Comparison of ENCODE assay signal across 8 cellular contexts in genomic region chr17:48351916-48352332, GRCh38.
DNase-seq lines count a peak whose midpoint lies in the region; ATAC-seq, FAIRE-seq and TF ChIP-seq lines count a peak whose summit lies in the region.

No MANE protein-coding gene starts in this region.

- H3K9me3 Mint-ChIP-seq in activated CD8-positive, alpha-beta T cell treated with anti-CD3 and anti-CD28 coated beads, Interleukin-2, amount 10 ng/mL, durations not matched to agents 7 days and 5 days (ENCODE audit: insufficient read depth), result no peaks in the 10 kb centered on the region

- H3K4me1 Mint-ChIP-seq in activated CD8-positive, alpha-beta T cell treated with anti-CD3 and anti-CD28 coated beads, Interleukin-2, amount 10 ng/mL, durations not matched to agents 7 days and 5 days (ENCODE audit: low read depth), result peaks cover 14% of the 10 kb centered on the region

- no peaks in the 10 kb centered on the region for H3K36me3 ChIP-seq in vagina

- H3K4me3 ChIP-seq in vagina, result no peak overlapping the region

- POLR2A ChIA-PET in activated CD8-positive, alpha-beta T cell treated with anti-CD3 and anti-CD28 coated beads, Interleukin-2, amount 10 ng/mL, durations not matched to agents 7 days and 5 days (lab: Charles Lee), result interaction anchor here (0.6 kb wide), 1 partner anchor 141 kb away, joined by 3 read pairs; no protein-coding TSS in a partner anchor

- peaks cover 12% of the 10 kb centered on the region for H3K36me3 Mint-ChIP-seq in activated CD8-positive, alpha-beta T cell treated with anti-CD3 and anti-CD28 coated beads, Interleukin-2, amount 10 ng/mL, durations not matched to agents 7 days and 5 days (ENCODE audit: low read depth)

- no peaks in the 10 kb centered on the region for H3K4me1 ChIP-seq in vagina

- peak; percentile 70 for FAIRE-seq in islet of Langerhans (lab: Jason Lieb, UNC)

- TF ChIP-seq CTCF in vagina (IDR thresholded peaks at IDR 0.05), result peak; percentile 5 to 59 (median 30)

- intact Hi-C loops in vagina (cut with DNase I), result no loop called here
- intact Hi-C loops in Right ventricle myocardium superior (cut with DNase I), result no loop called here

- DNase-seq in ELF-1 (ENCODE audit: low read depth, low spot score) (peak; percentile 13), LHCN-M2 (ENCODE audit: low read depth) (peak; percentile 64), vagina (ENCODE audit: extremely low spot score in 2 of 2) (no peak), NCI-H128 (lab: John Stamatoyannopoulos, UW; ENCODE audit: unreplicated experiment) (no peak), GF-D8 (lab: John Stamatoyannopoulos, UW) (no peak), Right ventricle myocardium superior (no peak)
- DNase-seq in activated CD8-positive, alpha-beta T cell treated with anti-CD3 and anti-CD28 coated beads, Interleukin-2, amount 10 ng/mL, durations not matched to agents 7 days and 5 days, result no peak

- no peak overlapping the region for H3K27ac ChIP-seq in vagina

- no peak overlapping the region for H3K27ac Mint-ChIP-seq in activated CD8-positive, alpha-beta T cell treated with anti-CD3 and anti-CD28 coated beads, Interleukin-2, amount 10 ng/mL, durations not matched to agents 7 days and 5 days

- no peak for ATAC-seq in activated CD8-positive, alpha-beta T cell treated with anti-CD3 and anti-CD28 coated beads, Interleukin-2, amount 10 ng/mL, durations not matched to agents 7 days and 5 days
- no peak for ATAC-seq in Right ventricle myocardium superior (ENCODE audit: poor library complexity)

- H3K27me3 Mint-ChIP-seq in activated CD8-positive, alpha-beta T cell treated with anti-CD3 and anti-CD28 coated beads, Interleukin-2, amount 10 ng/mL, durations not matched to agents 7 days and 5 days (ENCODE audit: low read depth), result no peaks in the 10 kb centered on the region

- H3K9me3 ChIP-seq in vagina, result no peaks in the 10 kb centered on the region

- no peaks in the 10 kb centered on the region for H3K27me3 ChIP-seq in vagina

- CTCF ChIA-PET in activated CD8-positive, alpha-beta T cell treated with anti-CD3 and anti-CD28 coated beads, Interleukin-2, amount 10 ng/mL, durations not matched to agents 7 days and 5 days (lab: Charles Lee), result interaction anchor here (0.6 to 7.8 kb wide), 52 partner anchors 8 to 266 kb away, joined by 3 to 92 read pairs (median 5); partner anchors contain the start of genes HOXB3 and HOXB5

- no peak for TF ChIP-seq POLR2A in vagina (IDR thresholded peaks at IDR 0.05)

- peak overlapping the region; percentile 10 for H3K4me3 Mint-ChIP-seq in activated CD8-positive, alpha-beta T cell treated with anti-CD3 and anti-CD28 coated beads, Interleukin-2, amount 10 ng/mL, durations not matched to agents 7 days and 5 days

Comparison
In these comparisons a context has a peak if more than half of its experiments do, and no peak if none do; other contexts are left out.
1. DNase-seq: peak in ELF-1 (single experiment) and LHCN-M2 (single experiment); none in activated CD8-positive, alpha-beta T cell treated with anti-CD3 and anti-CD28 coated beads, Interleukin-2, amount 10 ng/mL, durations not matched to agents 7 days and 5 days (single experiment), vagina (0 of 2), NCI-H128 (single experiment), GF-D8 (single experiment) and Right ventricle myocardium superior (single experiment).